Comparison of ENCODE assay signal across 8 cellular contexts in genomic region chr19:12610540-12611360, GRCh38.
DNase-seq lines count a peak whose midpoint lies in the region; ATAC-seq lines count a peak whose summit lies in the region.

ZNF490 (minus strand) TSS chr19:12610813; CDS start chr19:12610680, 133 bp downstream.
ZNF791 (plus strand) TSS chr19:12610920; CDS start chr19:12611080, 160 bp downstream.

- peak; percentile 56 to 97 (median 94) for DNase-seq in C1 segment of cervical spinal cord (lab: John Stamatoyannopoulos, UW)
- peak; percentile 85 for DNase-seq in NCI-H748 treated with DMSO at 0.1 percent for 48 hours (lab: John Stamatoyannopoulos, UW)
- peak; percentile 95 for DNase-seq in activated CD4-positive, alpha-beta T cell treated with anti-CD3 and anti-CD28 coated beads, Interleukin-2, amount 50 U/mL, for 1 hour
- DNase-seq in dedifferentiated amniotic fluid mesenchymal stem cell (ENCODE audit: extremely low spot score) = peak; percentile 99
- peak; percentile 99 for DNase-seq in left kidney (ENCODE audit: low read depth, low spot score)
- DNase-seq in stimulated activated CD4-positive, alpha-beta T cell treated with anti-CD3 and anti-CD28 coated beads, Interleukin-1b, Interleukin-23, amount 100 ng/mL, for 48 hours = peak; percentile 98

- ATAC-seq in GM19372 (IDR thresholded peaks at IDR 0.05; ENCODE audit: low read depth, unreplicated experiment) (peak; percentile 74), HG03558 (IDR thresholded peaks at IDR 0.05; ENCODE audit: extremely low read depth, unreplicated experiment) (peak; percentile 39)

Comparison
In these comparisons a context has a peak if more than half of its experiments do, and no peak if none do; other contexts are left out.
1. Peak in every context shown above with its lines: DNase-seq and ATAC-seq.